Comparison of ENCODE assay signal across 21 cellular contexts in the genomic region with DNA sequence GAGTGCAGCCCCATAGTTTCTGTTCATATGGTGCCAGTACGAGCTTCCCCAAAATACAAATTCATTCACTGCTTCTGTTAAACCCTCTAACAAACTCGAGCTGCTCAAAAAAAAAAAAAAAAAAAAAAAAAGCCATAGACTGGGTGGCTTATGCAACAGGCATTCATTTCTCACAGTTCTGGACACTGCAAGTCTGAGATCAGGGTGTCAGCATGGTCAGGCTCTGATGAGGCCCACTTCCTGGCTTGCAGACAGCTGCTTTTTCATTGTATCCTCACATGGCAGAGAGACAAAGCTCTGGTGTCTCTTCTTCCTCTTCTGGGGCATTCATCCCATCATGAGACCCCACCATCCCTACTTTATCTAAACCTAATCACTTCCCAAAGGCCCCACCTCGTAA.
A peak's percentile ranks its signal among the peaks of the same experiment; 100 is the strongest.
DNase-seq lines count a peak whose midpoint lies in the region; TF ChIP-seq lines count a peak whose summit lies in the region.
"Had no signal": no experiment of that assay in that cellular context is flagged by ENCODE, and none has a peak within 500 bp of the region (broad histone marks: within the 10 kb centered on the region; RNA-seq: fewer than 3 reads in every experiment).

No MANE protein-coding gene starts in this region.

- TF ChIP-seq CTCF in left ventricle myocardium inferior (IDR thresholded peaks at IDR 0.05; ENCODE audit: borderline replicate concordance), result no peak
- no peak for TF ChIP-seq CTCF in spleen (IDR thresholded peaks at IDR 0.05 in 8 of 11, conservative IDR thresholded peaks at IDR 0.05 in 3 of 11)

- peak; percentile 26 for DNase-seq in DMS53 (lab: John Stamatoyannopoulos, UW)
- DNase-seq in DMS53 treated with DMSO at 0.1 percent for 48 hours (lab: John Stamatoyannopoulos, UW; ENCODE audit: unreplicated experiment), result no peak
- DNase-seq in SK-MEL-5 (ENCODE audit: low read depth, low spot score), result peak; percentile 25
- peak; percentile 20 for DNase-seq in fibroblast of the conjunctiva (ENCODE audit: low read depth)
- DNase-seq in skeletal muscle cell (ENCODE audit: low read depth), result peak; percentile 58
- no peak for DNase-seq in left ventricle myocardium inferior
- no peak for DNase-seq in spleen
- no peak for DNase-seq in RPMI8226
- DNase-seq: activated CD4-positive, alpha-beta memory T cell treated with anti-CD3 and anti-CD28 coated beads, Interleukin-2, amount 10 ng/mL, durations not matched to agents 7 days and 5 days; activated naive CD8-positive, alpha-beta T cell treated with anti-CD3 and anti-CD28 coated beads, Interleukin-2, amount 50 U/mL, for 24 hours; cerebellar nuclear complex; COR-L47; GF-D8; naive thymus-derived CD8-positive, alpha-beta T cell; NCI-H1048; retina; SK-N-SH; stimulated activated CD4-positive, alpha-beta T cell treated with anti-CD3 and anti-CD28 coated beads, Interleukin-2, amount 100 ng/mL, for 24 hours; stimulated activated CD8-positive, alpha-beta memory T cell treated with anti-CD3 and anti-CD28 coated beads, Interleukin-4, amount 100 ng/mL, for 48 hours; testis had no signal

- H3K36me3 ChIP-seq in left ventricle myocardium inferior (no peaks in the 10 kb centered on the region), spleen (no peaks in the 10 kb centered on the region)

- H3K4me1 ChIP-seq in left ventricle myocardium inferior (no peaks in the 10 kb centered on the region), spleen (no peaks in the 10 kb centered on the region)
- H3K4me1 ChIP-seq: testis had no signal

- H3K4me3 ChIP-seq in skeletal muscle cell (ENCODE audit: low read depth, low read length) (no peak overlapping the region), left ventricle myocardium inferior (no peak overlapping the region), spleen (no peak overlapping the region)
- H3K4me3 ChIP-seq: testis had no signal

- in situ Hi-C loops in SK-MEL-5 (cut with HindIII; ENCODE audit: low pct_unique_long_range_greater_than_20kb, low sequenced_read_pairs), result no loop called here

- no peak for TF ChIP-seq POLR2A in spleen (IDR thresholded peaks at IDR 0.05)

- no peak overlapping the region for H3K27ac ChIP-seq in left ventricle myocardium inferior (replicated peaks)
- no peak overlapping the region for H3K27ac ChIP-seq in spleen
- H3K27ac ChIP-seq: 22Rv1, testis had no signal

- WGBS in spleen, 5 donors, result 49 to 61% (median 59%) methylated on average over 3 of the region's 3 CpGs

- H3K9me3 ChIP-seq in left ventricle myocardium inferior (replicated peaks), result no peaks in the 10 kb centered on the region
- H3K9me3 ChIP-seq in spleen, result no peaks in the 10 kb centered on the region
- H3K9me3 ChIP-seq: SK-N-SH, testis had no signal

- H3K27me3 ChIP-seq in left ventricle myocardium inferior (ENCODE audit: low read depth) (no peaks in the 10 kb centered on the region), spleen (replicated peaks in 1 of 7) (no peaks in the 10 kb centered on the region)
- H3K27me3 ChIP-seq: testis had no signal

- intact Hi-C loops in left ventricle myocardium inferior (cut with micrococcal nuclease) (no loop called here), spleen (cut with DNase I; ENCODE audit: low total_unique reads) (no loop called here)

Comparison
In these comparisons a context has a peak if more than half of its experiments do, and no peak if none do; other contexts are left out.
1. DNase-seq: peak in DMS53 (single experiment), SK-MEL-5 (single experiment), fibroblast of the conjunctiva (single experiment) and skeletal muscle cell (single experiment); none in DMS53 treated with DMSO at 0.1 percent for 48 hours (single experiment), left ventricle myocardium inferior (single experiment), spleen (single experiment) and RPMI8226 (single experiment).